13 cellular contexts compared by ENCODE assay signal in genomic region chr6:26120807-26121140, GRCh38. TPM values are rescaled to one million over a fixed set of nuclear protein-coding genes. Genes with fewer than 3 reads are reported as not detected.
DNase-seq lines count a peak whose midpoint lies in the region; ATAC-seq, FAIRE-seq and TF ChIP-seq lines count a peak whose summit lies in the region.
"Had no signal": no experiment of that assay in that cellular context is flagged by ENCODE, and none has a peak within 500 bp of the region (broad histone marks: within the 10 kb centered on the region; RNA-seq: fewer than 3 reads in every experiment).

No MANE protein-coding gene starts in this region.

- FAIRE-seq in endothelial cell of umbilical vein (lab: Jason Lieb, UNC), result no peak
- FAIRE-seq: frontal cortex had no signal

- peak overlapping the region; percentile 97 to 100 for H3K27ac Mint-ChIP-seq in activated naive CD4-positive, alpha-beta T cell treated with anti-CD3 and anti-CD28 coated beads, Interleukin-2, amount 50 U/mL, for 72 hours

- H3K9me1 ChIP-seq in endothelial cell of umbilical vein (replicated peaks; ENCODE audit: control insufficient read depth, extremely low read depth, insufficient read depth, low read length), result no peaks in the 10 kb centered on the region

- no peak for ATAC-seq in activated naive CD4-positive, alpha-beta T cell treated with anti-CD3 and anti-CD28 coated beads, Interleukin-2, amount 50 U/mL, for 72 hours
- no peak for ATAC-seq in HG03280 (IDR thresholded peaks at IDR 0.05; ENCODE audit: unreplicated experiment)
- ATAC-seq: left colon, T-helper 17 cell had no signal

- intact Hi-C loops in endothelial cell of umbilical vein (cut with micrococcal nuclease), result loop anchor here (5.0 kb wide), 1 partner anchor 1747 kb away; a partner anchor contains a TSS

- no peaks in the 10 kb centered on the region for H3K27me3 ChIP-seq in SU-DHL-6 (ENCODE audit: low read length)
- peaks cover 0 to 3% of the 10 kb centered on the region in 2 experiments for H3K27me3 ChIP-seq in endothelial cell of umbilical vein (ENCODE audit: control insufficient read depth in 2 of 2, insufficient read depth in 2 of 2, low read length in 2 of 2)

- CTCF ChIA-PET in endothelial cell of umbilical vein (lab: Charles Lee), result no interaction called here

- DNase-seq in activated naive CD4-positive, alpha-beta T cell treated with anti-CD3 and anti-CD28 coated beads, Interleukin-2, amount 50 U/mL, for 72 hours (ENCODE audit: low spot score in 2 of 2), result no peak
- no peak for DNase-seq in activated naive CD4-positive, alpha-beta T cell treated with Interleukin-2 at 50 U/mL for 16 hours
- DNase-seq in endothelial cell of umbilical vein (ENCODE audit: low read depth, low spot score), result no peak
- no peak for DNase-seq in substantia nigra (lab: John Stamatoyannopoulos, UW)
- DNase-seq in stimulated activated CD4-positive, alpha-beta T cell treated with anti-CD3 and anti-CD28 coated beads, Interleukin-2, amount 100 ng/mL, for 24 hours, result no peak
- no peak for DNase-seq in NCI-H2029 (lab: John Stamatoyannopoulos, UW)
- DNase-seq: left colon; occipital lobe; stimulated activated CD4-positive, alpha-beta T cell treated with anti-CD3 and anti-CD28 coated beads, Interleukin-15, amount 100 ng/mL, for 24 hours; T-helper 17 cell had no signal

- H3K9me3 Mint-ChIP-seq in activated naive CD4-positive, alpha-beta T cell treated with anti-CD3 and anti-CD28 coated beads, Interleukin-2, amount 50 U/mL, for 72 hours, result no peaks in the 10 kb centered on the region

- no peaks in the 10 kb centered on the region for H3K9me2 ChIP-seq in SU-DHL-6 (replicated peaks; ENCODE audit: insufficient read depth, low read length)

- no TSS peak for BruUV-seq in endothelial cell of umbilical vein (replicated peaks; lab: Mats Ljungman, UMichigan)

- POLR2A ChIA-PET in endothelial cell of umbilical vein (lab: Charles Lee), result no interaction called here

- H3K4me1 ChIP-seq in endothelial cell of umbilical vein (ENCODE audit: control insufficient read depth, extremely low read depth, insufficient read depth, low read length), result no peaks in the 10 kb centered on the region

- H3K9ac ChIP-seq in SU-DHL-6 (ENCODE audit: low read length), result no peak overlapping the region
- no peak overlapping the region for H3K9ac ChIP-seq in endothelial cell of umbilical vein (replicated peaks; ENCODE audit: extremely low read depth, insufficient read depth, low read length)

- TF ChIP-seq CTCF in SU-DHL-6 (IDR thresholded peaks at IDR 0.05; ENCODE audit: insufficient read depth, low read length, poor library complexity, severe bottlenecking), result no peak
- no peak for TF ChIP-seq CTCF in endothelial cell of umbilical vein (IDR thresholded peaks at IDR 0.05; ENCODE audit: extremely low read depth in 1 of 2, insufficient read depth in 1 of 2, low read depth in 1 of 2, low read length in 2 of 2)

- peak overlapping the region; percentile 17; the same call in 1 of the 2 replicates for H3K27ac ChIP-seq in SU-DHL-6 (ENCODE audit: low read depth, low read length)
- H3K27ac ChIP-seq in endothelial cell of umbilical vein (ENCODE audit: insufficient read depth, low read depth, low read length), result no peak overlapping the region
- H3K27ac ChIP-seq in substantia nigra (ENCODE audit: low read depth, low read length, poor library complexity, severe bottlenecking), result peak overlapping the region; percentile 21

- no peak for TF ChIP-seq POLR2A in endothelial cell of umbilical vein (IDR thresholded peaks at IDR 0.05; ENCODE audit: low read depth, low read length)

- H2AFZ ChIP-seq in SU-DHL-6 (ENCODE audit: low read depth, low read length, severe bottlenecking) (no peak overlapping the region), endothelial cell of umbilical vein (ENCODE audit: low read depth, low read length) (peak overlapping the region; percentile 22)

- H3K36me3 ChIP-seq in SU-DHL-6 (ENCODE audit: low read length) (no peaks in the 10 kb centered on the region), endothelial cell of umbilical vein (ENCODE audit: control insufficient read depth in 2 of 2, extremely low read depth in 1 of 2, insufficient read depth in 2 of 2, low read length in 2 of 2) (no peaks in the 10 kb centered on the region)

- dilution Hi-C loops in endothelial cell of umbilical vein (cut with MboI; ENCODE audit: extremely low pct_ligation_motif_present, low sequenced_read_pairs), result no loop called here

- peaks cover 33% of the 10 kb centered on the region for H3F3A ChIP-seq in SU-DHL-6 (ENCODE audit: insufficient read depth)

- H3K79me2 ChIP-seq in SU-DHL-6 (ENCODE audit: insufficient read depth, low read length) (no peaks in the 10 kb centered on the region), endothelial cell of umbilical vein (ENCODE audit: control insufficient read depth, insufficient read depth, low read length) (peaks cover 14% of the 10 kb centered on the region)

- H3K4me2 ChIP-seq in SU-DHL-6 (ENCODE audit: low read depth, low read length, poor library complexity, severe bottlenecking), result no peak overlapping the region
- no peak overlapping the region for H3K4me2 ChIP-seq in endothelial cell of umbilical vein (ENCODE audit: insufficient read depth, low read length)

- H3K4me3 ChIP-seq in SU-DHL-6 (ENCODE audit: insufficient read depth, low read length, poor library complexity, severe bottlenecking), result no peak overlapping the region
- H3K4me3 ChIP-seq in endothelial cell of umbilical vein (replicated peaks in 1 of 3; ENCODE audit: insufficient read depth in 1 of 3, low read depth in 1 of 3, low read length in 3 of 3), result no peak overlapping the region

- no peaks in the 10 kb centered on the region for H4K20me1 ChIP-seq in SU-DHL-6 (ENCODE audit: low read depth, low read length)
- H4K20me1 ChIP-seq in endothelial cell of umbilical vein (replicated peaks; ENCODE audit: control insufficient read depth, extremely low read depth, insufficient read depth, low read length), result no peaks in the 10 kb centered on the region

- peaks cover 22 to 29% of the 10 kb centered on the region in 2 donors for H3K36me3 Mint-ChIP-seq in activated naive CD4-positive, alpha-beta T cell treated with anti-CD3 and anti-CD28 coated beads, Interleukin-2, amount 50 U/mL, for 72 hours

- H3K9me3 ChIP-seq in SU-DHL-6 (ENCODE audit: insufficient read depth, low read length), result no peaks in the 10 kb centered on the region
- H3K9me3 ChIP-seq in endothelial cell of umbilical vein (replicated peaks; ENCODE audit: control insufficient read depth, insufficient read depth, low read length), result no peaks in the 10 kb centered on the region

TF ChIP-seq in endothelial cell of umbilical vein, 7 proteins besides CTCF, POLR2A, EP300 and RAD21:
- TF ChIP-seq MAX (IDR thresholded peaks at IDR 0.05; ENCODE audit: insufficient read depth, insufficient read length), result no peak
- no peak for TF ChIP-seq EZH2 (IDR thresholded peaks at IDR 0.05; ENCODE audit: borderline replicate concordance, low read depth, low read length, severe bottlenecking)
- no peak for TF ChIP-seq JUN (IDR thresholded peaks at IDR 0.05; ENCODE audit: borderline replicate concordance, insufficient read depth, insufficient read length, low read depth)
- TF ChIP-seq FOS (IDR thresholded peaks at IDR 0.05; ENCODE audit: borderline replicate concordance, insufficient read depth, low read length), result no peak
- no peak for TF ChIP-seq POLR2AphosphoS5 (IDR thresholded peaks at IDR 0.05; ENCODE audit: insufficient read depth, low read depth, low read length)
- no peak for TF ChIP-seq GATA2 (IDR thresholded peaks at IDR 0.05; ENCODE audit: insufficient read depth, insufficient read length, low read depth, low read length)

RNA-seq across cellular contexts. Expression of gene HFE, which starts 33.5 kb away (rescaled TPM):
- total RNA-seq in activated naive CD4-positive, alpha-beta T cell treated with anti-CD3 and anti-CD28 coated beads, Interleukin-2, amount 50 U/mL, for 72 hours, result 1 to 10 TPM in 1 of 2 donors, under 1 TPM in 1; 0.23 to 2.1 TPM
- total RNA-seq in endothelial cell of umbilical vein, result 5.6 and 6.3 TPM in 2 replicates
- 5.4 and 8.1 TPM in 2 replicates for polyA plus RNA-seq in endothelial cell of umbilical vein
- 5.6 and 6.1 TPM in 2 replicates for polyA plus RNA-seq in endothelial cell of umbilical vein (2011; cell fraction: cytosol; rRNA removed)
- polyA plus RNA-seq in endothelial cell of umbilical vein (2011; cell fraction: nucleus; rRNA removed), result 8.0 and 9.1 TPM in 2 replicates
- 5.1 and 5.8 TPM in 2 replicates for polyA plus RNA-seq in endothelial cell of umbilical vein (2012)
- polyA minus RNA-seq in endothelial cell of umbilical vein, result 8.0 and 18.5 TPM in 2 replicates
- 9.4 TPM for polyA minus RNA-seq in endothelial cell of umbilical vein (2011; cell fraction: cytosol; rRNA and poly(A)+ RNA removed)
- 3.7 and 3.9 TPM in 2 replicates for polyA minus RNA-seq in endothelial cell of umbilical vein (2011; cell fraction: nucleus; rRNA and poly(A)+ RNA removed)
